ENCODE assay signal across 31 cellular contexts in genomic region chr15:46296797-46297196, GRCh38.
A peak's percentile ranks its signal among the peaks of the same experiment; 100 is the strongest.
DNase-seq lines count a peak whose midpoint lies in the region; ATAC-seq, FAIRE-seq and TF ChIP-seq lines count a peak whose summit lies in the region.
"Had no signal": no experiment of that assay in that cellular context is flagged by ENCODE, and none has a peak within 500 bp of the region (broad histone marks: within the 10 kb centered on the region; RNA-seq: fewer than 3 reads in every experiment).

No MANE protein-coding gene starts in this region.

- H3K9me1 ChIP-seq in IMR-90 (ENCODE audit: insufficient read depth, low read length), result no peaks in the 10 kb centered on the region

- no peak overlapping the region for H3K23ac ChIP-seq in IMR-90 (ENCODE audit: low read depth, low read length)
- H3K23ac ChIP-seq in H1 (ENCODE audit: insufficient read length), result no peak overlapping the region

- H3K4me1 ChIP-seq in IMR-90 (ENCODE audit: control insufficient read depth, insufficient read depth, low read length), result peaks cover 5% of the 10 kb centered on the region; the same call in 1 of the 2 replicates
- peaks cover 0 to 8% (median 0%) of the 10 kb centered on the region in 4 experiments; a peak in 2 of 7 replicates for H3K4me1 ChIP-seq in H1 (replicated peaks in 1 of 4; ENCODE audit: control insufficient read depth in 3 of 4, insufficient read depth in 4 of 4, low read length in 3 of 4)

- no peak overlapping the region for H2AFZ ChIP-seq in IMR-90 (replicated peaks; ENCODE audit: low read length, poor library complexity)
- H2AFZ ChIP-seq in H1 (ENCODE audit: low read length), result 0 out of 2 replicates have a peak overlapping the region, but pooled peaks have one; percentile 40

- H3K23me2 ChIP-seq in H1 (ENCODE audit: low read depth, low read length), result no peaks in the 10 kb centered on the region

- no peak for ATAC-seq in IMR-90 (ENCODE audit: low read depth)
- ATAC-seq in stimulated activated memory B cell treated with anti-CD40 and anti-IgM and Interleukin-4, amounts not matched to agents 10 μg/mL and 1 μg/mL and 100 μg/mL, for 72 hours, result no peak
- no peak for ATAC-seq in Right ventricle myocardium superior (ENCODE audit: poor library complexity)
- ATAC-seq: GM12878 had no signal

- CTCF ChIA-PET in IMR-90 (lab: Yijun Ruan, JAX) (no interaction called here), H1 (lab: Charles Lee; ENCODE audit: partially characterized antibody) (interaction anchor here (0.6 to 1.6 kb wide), 7 partner anchors 9 to 591 kb away, joined by 3 to 6 read pairs (median 3); no protein-coding TSS in a partner anchor)

- no peak overlapping the region for H3K27ac ChIP-seq in IMR-90 (ENCODE audit: insufficient read depth, low read length)
- H3K27ac ChIP-seq in H1 (ENCODE audit: low read depth, low read length), result no peak overlapping the region
- H3K27ac ChIP-seq: 22Rv1, KMS-11 had no signal

- POLR2A ChIA-PET in IMR-90 (lab: Charles Lee; ENCODE audit: unreplicated experiment) (no interaction called here), H1 (lab: Charles Lee; ENCODE audit: partially characterized antibody) (no interaction called here)

- H3K56ac ChIP-seq in IMR-90 (ENCODE audit: extremely low read depth, insufficient read depth, low read length), result no peak overlapping the region
- H3K56ac ChIP-seq in H1 (replicated peaks; ENCODE audit: insufficient read length, low read depth, low read length), result no peak overlapping the region

- H2BK5ac ChIP-seq in IMR-90 (ENCODE audit: low read depth, low read length, poor library complexity, severe bottlenecking), result no peak overlapping the region
- no peak overlapping the region for H2BK5ac ChIP-seq in H1 (ENCODE audit: low read depth, low read length)

- H2AK9ac ChIP-seq in IMR-90 (replicated peaks; ENCODE audit: low read depth, low read length, poor library complexity), result no peak overlapping the region

- no peak overlapping the region for H3K4me3 ChIP-seq in IMR-90 (ENCODE audit: insufficient read depth, low read depth, low read length)
- H3K4me3 ChIP-seq in H1 (ENCODE audit: extremely low read depth in 1 of 4, insufficient read depth in 2 of 4, low read depth in 3 of 4, low read length in 4 of 4), result no peak overlapping the region
- H3K4me3 ChIP-seq: GM12878 had no signal

- intact Hi-C loops in IMR-90 (cut with micrococcal nuclease) (no loop called here), Right ventricle myocardium superior (cut with DNase I) (no loop called here), cardiac septum (cut with DNase I) (no loop called here)

- dilution Hi-C loops in IMR-90 (cut with HindIII; ENCODE audit: low sequenced_read_pairs, unreplicated experiment), result no loop called here

- DNase-seq in DMS79 treated with DMSO at 0.1 percent for 48 hours (lab: John Stamatoyannopoulos, UW) (peak; percentile 4), DMS79 (lab: John Stamatoyannopoulos, UW) (no peak), IMR-90 (no peak), H1 (ENCODE audit: low read depth in 1 of 2, low spot score in 2 of 2) (no peak), NCI-H2227 treated with DMSO at 0.1 percent for 48 hours (lab: John Stamatoyannopoulos, UW) (no peak), Right ventricle myocardium superior (no peak), cardiac septum (ENCODE audit: low spot score) (no peak)
- DNase-seq: ACHN; C1 segment of cervical spinal cord; CD4-positive, alpha-beta memory T cell; COR-L47; DMS53; EL; GDM1; H7; NCI-H1092; NCI-H1436; NCI-H187; NCI-H2081 treated with DMSO at 0.1 percent for 48 hours; NCI-H446; NCI-H524 treated with DMSO at 0.1 percent for 48 hours; NCI-H774; NK-92 treated with Interleukin-12 subunit alpha and Interleukin-12 subunit beta, amount 100 ng/mL, for 24 hours; RPMI8226; SHP77; T-helper 1 cell had no signal

- H3K4ac ChIP-seq in IMR-90 (ENCODE audit: low read depth, low read length) (no peak overlapping the region), H1 (replicated peaks; ENCODE audit: insufficient read length, low read depth, low read length) (no peak overlapping the region)

- H2BK15ac ChIP-seq in IMR-90 (ENCODE audit: low read depth, low read length) (no peak overlapping the region), H1 (ENCODE audit: low read length) (no peak overlapping the region)

- H3K27me3 ChIP-seq in IMR-90 (ENCODE audit: control insufficient read depth, insufficient read depth, low read length) (no peaks in the 10 kb centered on the region), H1 (replicated peaks in 1 of 4; ENCODE audit: control insufficient read depth in 3 of 4, extremely low read depth in 1 of 4, insufficient read depth in 3 of 4, low read length in 3 of 4) (no peaks in the 10 kb centered on the region)

- H3K14ac ChIP-seq in IMR-90 (replicated peaks; ENCODE audit: low read depth, low read length), result no peak overlapping the region
- no peak overlapping the region for H3K14ac ChIP-seq in H1 (ENCODE audit: insufficient read length)

- H4K5ac ChIP-seq in IMR-90 (ENCODE audit: low read depth, low read length), result no peak overlapping the region
- H4K5ac ChIP-seq in H1 (ENCODE audit: insufficient read length, low read depth, low read length), result no peak overlapping the region

- FAIRE-seq in H1 (lab: Jason Lieb, UNC), result no peak
- FAIRE-seq: GM12878 had no signal

- H3K9ac ChIP-seq in IMR-90 (ENCODE audit: low read depth, low read length) (no peak overlapping the region), H1 (replicated peaks in 1 of 4; ENCODE audit: extremely low read depth in 1 of 4, low read depth in 3 of 4, low read length in 3 of 4) (no peak overlapping the region)
- H3K9ac ChIP-seq: KMS-11 had no signal

- no peaks in the 10 kb centered on the region for H4K20me1 ChIP-seq in IMR-90 (ENCODE audit: insufficient read depth, low read length)
- no peaks in the 10 kb centered on the region for H4K20me1 ChIP-seq in H1 (replicated peaks in 1 of 2; ENCODE audit: control insufficient read depth in 1 of 2, insufficient read depth in 2 of 2, low read length in 2 of 2)

- H3K9me3 Mint-ChIP-seq in stimulated activated memory B cell treated with anti-CD40 and anti-IgM and Interleukin-4, amounts not matched to agents 10 μg/mL and 1 μg/mL and 100 μg/mL, for 72 hours, result no peaks in the 10 kb centered on the region
- H3K9me3 Mint-ChIP-seq: IgD-negative memory B cell had no signal

- no TSS peak for BruUV-seq in IMR-90 (replicated peaks; lab: Mats Ljungman, UMichigan)

- H2BK120ac ChIP-seq in IMR-90 (ENCODE audit: low read depth, low read length) (no peak overlapping the region), H1 (replicated peaks; ENCODE audit: low read depth, low read length) (no peak overlapping the region)

- H3K9me3 ChIP-seq in IMR-90 (ENCODE audit: control insufficient read depth, insufficient read depth, low read length) (no peaks in the 10 kb centered on the region; the same call in 1 of the 2 replicates), H1 (ENCODE audit: insufficient read depth in 2 of 2, low read depth in 1 of 2, low read length in 1 of 2) (no peaks in the 10 kb centered on the region)

- H3K27ac Mint-ChIP-seq in stimulated activated memory B cell treated with anti-CD40 and anti-IgM and Interleukin-4, amounts not matched to agents 10 μg/mL and 1 μg/mL and 100 μg/mL, for 72 hours, result peak overlapping the region; percentile 79
- H3K27ac Mint-ChIP-seq: CD4-positive, alpha-beta memory T cell; IgD-negative memory B cell had no signal

- H2AK5ac ChIP-seq in IMR-90 (ENCODE audit: low read depth, low read length), result no peak overlapping the region
- H2AK5ac ChIP-seq in H1 (ENCODE audit: low read depth, low read length), result no peak overlapping the region

- no peak for TF ChIP-seq EP300 in H1 (IDR thresholded peaks at IDR 0.05; ENCODE audit: borderline replicate concordance in 1 of 2, low read depth in 2 of 2, low read length in 2 of 2)

- no peak overlapping the region for H4K91ac ChIP-seq in IMR-90 (ENCODE audit: insufficient read depth, low read depth, low read length)
- no peak overlapping the region for H4K91ac ChIP-seq in H1 (replicated peaks; ENCODE audit: insufficient read length, low read length)

- peaks cover 14% of the 10 kb centered on the region for H3K4me1 Mint-ChIP-seq in stimulated activated memory B cell treated with anti-CD40 and anti-IgM and Interleukin-4, amounts not matched to agents 10 μg/mL and 1 μg/mL and 100 μg/mL, for 72 hours
- H3K4me1 Mint-ChIP-seq: CD4-positive, alpha-beta memory T cell had no signal

- TF ChIP-seq CTCF in IMR-90 (conservative IDR thresholded peaks at IDR 0.05; ENCODE audit: low read depth, low read length) (no peak), H1 (IDR thresholded peaks at IDR 0.05; ENCODE audit: control extremely low read depth in 1 of 3, insufficient read depth in 1 of 3, low read depth in 1 of 3, low read length in 3 of 3) (no peak)

- no peaks in the 10 kb centered on the region for H3K27me3 Mint-ChIP-seq in stimulated activated memory B cell treated with anti-CD40 and anti-IgM and Interleukin-4, amounts not matched to agents 10 μg/mL and 1 μg/mL and 100 μg/mL, for 72 hours
- H3K27me3 Mint-ChIP-seq: CD4-positive, alpha-beta memory T cell; IgD-negative memory B cell had no signal

- H3K79me1 ChIP-seq in IMR-90 (ENCODE audit: low read depth in 1 of 2, low read length in 2 of 2) (no peaks in the 10 kb centered on the region), H1 (ENCODE audit: low read depth, low read length) (no peaks in the 10 kb centered on the region)

- no peaks in the 10 kb centered on the region for H3K36me3 Mint-ChIP-seq in stimulated activated memory B cell treated with anti-CD40 and anti-IgM and Interleukin-4, amounts not matched to agents 10 μg/mL and 1 μg/mL and 100 μg/mL, for 72 hours
- H3K36me3 Mint-ChIP-seq: CD4-positive, alpha-beta memory T cell had no signal

- H3K36me3 ChIP-seq in IMR-90 (ENCODE audit: control insufficient read depth, insufficient read depth, low read length) (no peaks in the 10 kb centered on the region), H1 (ENCODE audit: control insufficient read depth in 2 of 4, insufficient read depth in 4 of 4, low read length in 3 of 4) (no peaks in the 10 kb centered on the region)

- in situ Hi-C loops in IMR-90 (cut with MboI; ENCODE audit: low sequenced_read_pairs), result no loop called here

- no peak overlapping the region for H2BK20ac ChIP-seq in IMR-90 (ENCODE audit: low read depth, low read length)
- no peak overlapping the region for H2BK20ac ChIP-seq in H1 (ENCODE audit: low read length)

- no peaks in the 10 kb centered on the region for H3K79me2 ChIP-seq in H1 (ENCODE audit: control insufficient read depth in 1 of 2, insufficient read depth in 2 of 2, low read length in 2 of 2)

- H4K8ac ChIP-seq in IMR-90 (ENCODE audit: low read depth in 2 of 2, low read length in 2 of 2) (no peak overlapping the region), H1 (ENCODE audit: extremely low read depth, insufficient read depth, low read length) (no peak overlapping the region)

- TF ChIP-seq RAD21 in IMR-90 (IDR thresholded peaks at IDR 0.05; ENCODE audit: low read length), result no peak
- TF ChIP-seq RAD21 in H1 (IDR thresholded peaks at IDR 0.05 in 1 of 2, conservative IDR thresholded peaks at IDR 0.05 in 1 of 2; ENCODE audit: low read depth in 2 of 2, low read length in 2 of 2), result no peak

- H3K18ac ChIP-seq in IMR-90 (ENCODE audit: low read depth, low read length), result no peak overlapping the region
- no peak overlapping the region; the same call in 1 of the 2 replicates for H3K18ac ChIP-seq in H1 (ENCODE audit: extremely low read depth, low read length)

- 40% methylated on average over 2 of the region's 2 CpGs; no CpG with 5 or more reads in 1 of the 2 experiments for WGBS in IMR-90 (ENCODE audit: extremely low coverage in 2 of 2, insufficient read length in 1 of 2), 2 experiments
- 65% methylated on average over 2 of the region's 2 CpGs; no CpG with 5 or more reads in 1 of the 2 experiments for WGBS in H1 (ENCODE audit: extremely low coverage in 1 of 2, insufficient coverage in 1 of 2, insufficient read length in 1 of 2, insufficient replicate concordance in 2 of 2, low coverage in 1 of 2, low lambda C conversion rate in 2 of 2, missing lambda C conversion rate in 1 of 2), 2 experiments

- no peak overlapping the region for H3K4me3 Mint-ChIP-seq in stimulated activated memory B cell treated with anti-CD40 and anti-IgM and Interleukin-4, amounts not matched to agents 10 μg/mL and 1 μg/mL and 100 μg/mL, for 72 hours
- H3K4me3 Mint-ChIP-seq: IgD-negative memory B cell had no signal

- no peak overlapping the region for H2BK12ac ChIP-seq in H1 (ENCODE audit: low read depth, low read length)

- no peak overlapping the region for H3K4me2 ChIP-seq in IMR-90 (ENCODE audit: low read depth, low read length)
- H3K4me2 ChIP-seq in H1 (ENCODE audit: insufficient read depth in 1 of 2, low read depth in 2 of 2, low read length in 2 of 2), result no peak overlapping the region; a peak in 1 of 4 replicates
- H3K4me2 ChIP-seq: KMS-11 had no signal

- TF ChIP-seq POLR2A in IMR-90 (IDR thresholded peaks at IDR 0.05; ENCODE audit: low read depth, low read length), result no peak
- no peak for TF ChIP-seq POLR2A in H1 (IDR thresholded peaks at IDR 0.05; ENCODE audit: control extremely low read depth in 1 of 2, low read depth in 2 of 2, low read length in 2 of 2)
